ENCODE assay signal across 8 cellular contexts in genomic region chr22:30694638-30695350, GRCh38. TPM values are rescaled to one million over a fixed set of nuclear protein-coding genes. Genes with fewer than 3 reads are reported as not detected.
DNase-seq lines count a peak whose midpoint lies in the region; ATAC-seq and TF ChIP-seq lines count a peak whose summit lies in the region.

OSBP2 (plus strand) TSS chr22:30694874; CDS start chr22:30694910, 36 bp downstream.

- peaks cover 0 to 8% of the 10 kb centered on the region in 2 donors for H3K4me1 ChIP-seq in uterus

- peak within 1 kb of the TSS; percentile 90 for H3K27ac Mint-ChIP-seq in neural crest cell (ENCODE audit: unreplicated experiment)

- TF ChIP-seq CTCF in GM13976 (IDR thresholded peaks at IDR 0.05; ENCODE audit: borderline replicate concordance, control extremely low read depth, extremely low read depth, insufficient read depth, missing control alignments) (no peak), neural crest cell (conservative IDR thresholded peaks at IDR 0.05) (no peak), uterus (IDR thresholded peaks at IDR 0.05) (no peak)

- H3K4me3 Mint-ChIP-seq in neural crest cell: peak within 1 kb of the TSS; percentile 93

- no peak for TF ChIP-seq POLR2A in uterus (IDR thresholded peaks at IDR 0.05)

- H3K27me3 Mint-ChIP-seq in neural crest cell (ENCODE audit: low read depth): peaks cover 22% of the 10 kb centered on the region

- peaks cover 21% of the 10 kb centered on the region for H3K4me1 Mint-ChIP-seq in neural crest cell

- no peak for ATAC-seq in GM21381 (IDR thresholded peaks at IDR 0.05; ENCODE audit: unreplicated experiment)

- H3K9me3 ChIP-seq in uterus: no peaks in the 10 kb centered on the region

- DNase-seq in GM13976 (ENCODE audit: low spot score) (peak; percentile 63), NCI-H2227 treated with DMSO at 0.1 percent for 48 hours (lab: John Stamatoyannopoulos, UW) (peak; percentile 22), activated gamma-delta T cell (lab: John Stamatoyannopoulos, UW) (peak; percentile 20), globus pallidus (ENCODE audit: low spot score) (peak; percentile 42), neural crest cell (ENCODE audit: low read depth, low spot score) (peak; percentile 48), uterus (peak; percentile 23 to 30), HCEC 1CT (no peak)

- no peaks in the 10 kb centered on the region for H3K27me3 ChIP-seq in uterus

- no peaks in the 10 kb centered on the region for H3K9me3 Mint-ChIP-seq in neural crest cell

- in situ Hi-C loops in GM13976 (cut with MboI; ENCODE audit: low sequenced_read_pairs, unreplicated experiment): no loop called here

- H3K4me3 ChIP-seq in uterus: peak within 1 kb of the TSS; percentile 32 to 69

- intact Hi-C loops in uterus (cut with DNase I; ENCODE audit: low total_unique reads): no loop called here

- H3K27ac ChIP-seq in uterus: peak within 1 kb of the TSS; percentile 22 to 65

- no peaks in the 10 kb centered on the region for H3K36me3 ChIP-seq in uterus

- H3K36me3 Mint-ChIP-seq in neural crest cell (ENCODE audit: low read depth): no peaks in the 10 kb centered on the region

RNA-seq across cellular contexts. Expression of gene OSBP2, which starts in this region (rescaled TPM):
- 2.8 TPM in 2 replicates for total RNA-seq in neural crest cell
- total RNA-seq in uterus: 1 to 10 TPM in 3 of 4 donors, not detected in 1; 3.3 to 7.7 (median 4.6) TPM
